In genomic region chr18:13568443-13569392, GRCh38 we compare ENCODE assay signal across 1 cellular context.
TF ChIP-seq lines count a peak whose summit lies in the region.

No MANE protein-coding gene starts in this region.

TF ChIP-seq in GM12878, 131 proteins besides CTCF, POLR2A, EP300 and RAD21 (continued from another document and continues in another):
- TF ChIP-seq, protein P1, sequence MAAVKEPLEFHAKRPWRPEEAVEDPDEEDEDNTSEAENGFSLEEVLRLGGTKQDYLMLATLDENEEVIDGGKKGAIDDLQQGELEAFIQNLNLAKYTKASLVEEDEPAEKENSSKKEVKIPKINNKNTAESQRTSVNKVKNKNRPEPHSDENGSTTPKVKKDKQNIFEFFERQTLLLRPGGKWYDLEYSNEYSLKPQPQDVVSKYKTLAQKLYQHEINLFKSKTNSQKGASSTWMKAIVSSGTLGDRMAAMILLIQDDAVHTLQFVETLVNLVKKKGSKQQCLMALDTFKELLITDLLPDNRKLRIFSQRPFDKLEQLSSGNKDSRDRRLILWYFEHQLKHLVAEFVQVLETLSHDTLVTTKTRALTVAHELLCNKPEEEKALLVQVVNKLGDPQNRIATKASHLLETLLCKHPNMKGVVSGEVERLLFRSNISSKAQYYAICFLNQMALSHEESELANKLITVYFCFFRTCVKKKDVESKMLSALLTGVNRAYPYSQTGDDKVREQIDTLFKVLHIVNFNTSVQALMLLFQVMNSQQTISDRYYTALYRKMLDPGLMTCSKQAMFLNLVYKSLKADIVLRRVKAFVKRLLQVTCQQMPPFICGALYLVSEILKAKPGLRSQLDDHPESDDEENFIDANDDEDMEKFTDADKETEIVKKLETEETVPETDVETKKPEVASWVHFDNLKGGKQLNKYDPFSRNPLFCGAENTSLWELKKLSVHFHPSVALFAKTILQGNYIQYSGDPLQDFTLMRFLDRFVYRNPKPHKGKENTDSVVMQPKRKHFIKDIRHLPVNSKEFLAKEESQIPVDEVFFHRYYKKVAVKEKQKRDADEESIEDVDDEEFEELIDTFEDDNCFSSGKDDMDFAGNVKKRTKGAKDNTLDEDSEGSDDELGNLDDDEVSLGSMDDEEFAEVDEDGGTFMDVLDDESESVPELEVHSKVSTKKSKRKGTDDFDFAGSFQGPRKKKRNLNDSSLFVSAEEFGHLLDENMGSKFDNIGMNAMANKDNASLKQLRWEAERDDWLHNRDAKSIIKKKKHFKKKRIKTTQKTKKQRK (IDR thresholded peaks at IDR 0.05; ENCODE audit: low read depth, low read length) = no peak
- TF ChIP-seq, protein P2, sequence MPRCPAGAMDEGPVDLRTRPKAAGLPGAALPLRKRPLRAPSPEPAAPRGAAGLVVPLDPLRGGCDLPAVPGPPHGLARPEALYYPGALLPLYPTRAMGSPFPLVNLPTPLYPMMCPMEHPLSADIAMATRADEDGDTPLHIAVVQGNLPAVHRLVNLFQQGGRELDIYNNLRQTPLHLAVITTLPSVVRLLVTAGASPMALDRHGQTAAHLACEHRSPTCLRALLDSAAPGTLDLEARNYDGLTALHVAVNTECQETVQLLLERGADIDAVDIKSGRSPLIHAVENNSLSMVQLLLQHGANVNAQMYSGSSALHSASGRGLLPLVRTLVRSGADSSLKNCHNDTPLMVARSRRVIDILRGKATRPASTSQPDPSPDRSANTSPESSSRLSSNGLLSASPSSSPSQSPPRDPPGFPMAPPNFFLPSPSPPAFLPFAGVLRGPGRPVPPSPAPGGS (IDR thresholded peaks at IDR 0.05; ENCODE audit: borderline replicate concordance, insufficient read depth, low read depth, low read length, poor library complexity, severe bottlenecking) = peak; percentile 95
- TF ChIP-seq SP1 (IDR thresholded peaks at IDR 0.05; ENCODE audit: low read depth, low read length) (no peak), MXI1 (IDR thresholded peaks at IDR 0.05; ENCODE audit: low read depth, low read length) (peak; percentile 36; the same call in 1 of the 2 replicates), IRF4 (IDR thresholded peaks at IDR 0.05; ENCODE audit: low read depth, low read length) (peak; percentile 51), SPI1 (IDR thresholded peaks at IDR 0.05; ENCODE audit: borderline replicate concordance, insufficient read depth, low read depth, low read length) (0 out of 2 replicates have a peak, but pooled peaks have one; percentile 33), DPF2 (IDR thresholded peaks at IDR 0.05) (peak; percentile 52), BCL11A (IDR thresholded peaks at IDR 0.05; ENCODE audit: low read depth, low read length) (peak; percentile 36; the same call in 1 of the 2 replicates), IKZF1 (conservative IDR thresholded peaks at IDR 0.05) (peak; percentile 87), MYB (IDR thresholded peaks at IDR 0.05; ENCODE audit: borderline replicate concordance, low read depth, low read length) (no peak), SIX5 (IDR thresholded peaks at IDR 0.05; ENCODE audit: low read depth, low read length, severe bottlenecking) (no peak), SUPT20H (IDR thresholded peaks at IDR 0.05; ENCODE audit: borderline replicate concordance, control insufficient read depth, low read depth, low read length) (no peak), PAX5 (IDR thresholded peaks at IDR 0.05; ENCODE audit: borderline replicate concordance, low read depth, low read length) (no peak; the same call in 1 of the 2 replicates), SREBF2 (IDR thresholded peaks at IDR 0.05; ENCODE audit: low read length) (no peak), HDAC2 (IDR thresholded peaks at IDR 0.05) (no peak), TAF1 (IDR thresholded peaks at IDR 0.05; ENCODE audit: borderline replicate concordance, low read depth, low read length) (0 out of 2 replicates have a peak, but pooled peaks have one; percentile 32), MAX (IDR thresholded peaks at IDR 0.05; ENCODE audit: low read depth, low read length) (peak; percentile 55; the same call in 1 of the 2 replicates), POU2F2 (IDR thresholded peaks at IDR 0.05; ENCODE audit: borderline replicate concordance, low read depth, low read length) (peak; percentile 74; the same call in 1 of the 3 replicates), MEF2B (IDR thresholded peaks at IDR 0.05; ENCODE audit: partially characterized antibody, poor library complexity, severe bottlenecking) (peak; percentile 95), SRF (IDR thresholded peaks at IDR 0.05; ENCODE audit: low read depth in 2 of 2, low read length in 2 of 2) (no peak), RFX5 (IDR thresholded peaks at IDR 0.05; ENCODE audit: low read depth, low read length) (no peak), ASH2L (IDR thresholded peaks at IDR 0.05; ENCODE audit: borderline replicate concordance, low read depth) (no peak), SREBF1 (IDR thresholded peaks at IDR 0.05; ENCODE audit: low read length) (no peak), BACH1 (IDR thresholded peaks at IDR 0.05; ENCODE audit: borderline replicate concordance) (no peak; the same call in 1 of the 2 replicates), SUZ12 (IDR thresholded peaks at IDR 0.05; ENCODE audit: unreplicated experiment) (no peak), CBX3 (IDR thresholded peaks at IDR 0.05; ENCODE audit: borderline replicate concordance, low read depth) (no peak), ESRRA (IDR thresholded peaks at IDR 0.05; ENCODE audit: low read length) (no peak), BRCA1 (IDR thresholded peaks at IDR 0.05; ENCODE audit: low read depth, low read length) (no peak), FOXK2 (IDR thresholded peaks at IDR 0.05) (no peak), CREB1 (IDR thresholded peaks at IDR 0.05; ENCODE audit: low read depth) (peak; percentile 91), IRF5 (IDR thresholded peaks at IDR 0.05; ENCODE audit: borderline replicate concordance) (no peak), GATAD2B (conservative IDR thresholded peaks at IDR 0.05; ENCODE audit: low read depth) (peak; percentile 70; the same call in 1 of the 2 replicates), TARDBP (IDR thresholded peaks at IDR 0.05; ENCODE audit: borderline replicate concordance) (no peak), ZNF384 (IDR thresholded peaks at IDR 0.05; ENCODE audit: borderline replicate concordance, low read depth, low read length) (peak; percentile 71), FOXM1 (IDR thresholded peaks at IDR 0.05; ENCODE audit: low read depth, low read length) (peak; percentile 78; the same call in 1 of the 2 replicates)
- TF ChIP-seq, protein P3, sequence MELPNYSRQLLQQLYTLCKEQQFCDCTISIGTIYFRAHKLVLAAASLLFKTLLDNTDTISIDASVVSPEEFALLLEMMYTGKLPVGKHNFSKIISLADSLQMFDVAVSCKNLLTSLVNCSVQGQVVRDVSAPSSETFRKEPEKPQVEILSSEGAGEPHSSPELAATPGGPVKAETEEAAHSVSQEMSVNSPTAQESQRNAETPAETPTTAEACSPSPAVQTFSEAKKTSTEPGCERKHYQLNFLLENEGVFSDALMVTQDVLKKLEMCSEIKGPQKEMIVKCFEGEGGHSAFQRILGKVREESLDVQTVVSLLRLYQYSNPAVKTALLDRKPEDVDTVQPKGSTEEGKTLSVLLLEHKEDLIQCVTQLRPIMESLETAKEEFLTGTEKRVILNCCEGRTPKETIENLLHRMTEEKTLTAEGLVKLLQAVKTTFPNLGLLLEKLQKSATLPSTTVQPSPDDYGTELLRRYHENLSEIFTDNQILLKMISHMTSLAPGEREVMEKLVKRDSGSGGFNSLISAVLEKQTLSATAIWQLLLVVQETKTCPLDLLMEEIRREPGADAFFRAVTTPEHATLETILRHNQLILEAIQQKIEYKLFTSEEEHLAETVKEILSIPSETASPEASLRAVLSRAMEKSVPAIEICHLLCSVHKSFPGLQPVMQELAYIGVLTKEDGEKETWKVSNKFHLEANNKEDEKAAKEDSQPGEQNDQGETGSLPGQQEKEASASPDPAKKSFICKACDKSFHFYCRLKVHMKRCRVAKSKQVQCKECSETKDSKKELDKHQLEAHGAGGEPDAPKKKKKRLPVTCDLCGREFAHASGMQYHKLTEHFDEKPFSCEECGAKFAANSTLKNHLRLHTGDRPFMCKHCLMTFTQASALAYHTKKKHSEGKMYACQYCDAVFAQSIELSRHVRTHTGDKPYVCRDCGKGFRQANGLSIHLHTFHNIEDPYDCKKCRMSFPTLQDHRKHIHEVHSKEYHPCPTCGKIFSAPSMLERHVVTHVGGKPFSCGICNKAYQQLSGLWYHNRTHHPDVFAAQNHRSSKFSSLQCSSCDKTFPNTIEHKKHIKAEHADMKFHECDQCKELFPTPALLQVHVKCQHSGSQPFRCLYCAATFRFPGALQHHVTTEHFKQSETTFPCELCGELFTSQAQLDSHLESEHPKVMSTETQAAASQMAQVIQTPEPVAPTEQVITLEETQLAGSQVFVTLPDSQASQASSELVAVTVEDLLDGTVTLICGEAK (IDR thresholded peaks at IDR 0.05; ENCODE audit: borderline replicate concordance) = no peak; the same call in 1 of the 2 replicates
- TF ChIP-seq, protein P4, sequence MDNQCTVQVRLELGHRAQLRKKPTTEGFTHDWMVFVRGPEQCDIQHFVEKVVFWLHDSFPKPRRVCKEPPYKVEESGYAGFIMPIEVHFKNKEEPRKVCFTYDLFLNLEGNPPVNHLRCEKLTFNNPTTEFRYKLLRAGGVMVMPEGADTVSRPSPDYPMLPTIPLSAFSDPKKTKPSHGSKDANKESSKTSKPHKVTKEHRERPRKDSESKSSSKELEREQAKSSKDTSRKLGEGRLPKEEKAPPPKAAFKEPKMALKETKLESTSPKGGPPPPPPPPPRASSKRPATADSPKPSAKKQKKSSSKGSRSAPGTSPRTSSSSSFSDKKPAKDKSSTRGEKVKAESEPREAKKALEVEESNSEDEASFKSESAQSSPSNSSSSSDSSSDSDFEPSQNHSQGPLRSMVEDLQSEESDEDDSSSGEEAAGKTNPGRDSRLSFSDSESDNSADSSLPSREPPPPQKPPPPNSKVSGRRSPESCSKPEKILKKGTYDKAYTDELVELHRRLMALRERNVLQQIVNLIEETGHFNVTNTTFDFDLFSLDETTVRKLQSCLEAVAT (IDR thresholded peaks at IDR 0.05) = no peak
- TF ChIP-seq, protein P5, sequence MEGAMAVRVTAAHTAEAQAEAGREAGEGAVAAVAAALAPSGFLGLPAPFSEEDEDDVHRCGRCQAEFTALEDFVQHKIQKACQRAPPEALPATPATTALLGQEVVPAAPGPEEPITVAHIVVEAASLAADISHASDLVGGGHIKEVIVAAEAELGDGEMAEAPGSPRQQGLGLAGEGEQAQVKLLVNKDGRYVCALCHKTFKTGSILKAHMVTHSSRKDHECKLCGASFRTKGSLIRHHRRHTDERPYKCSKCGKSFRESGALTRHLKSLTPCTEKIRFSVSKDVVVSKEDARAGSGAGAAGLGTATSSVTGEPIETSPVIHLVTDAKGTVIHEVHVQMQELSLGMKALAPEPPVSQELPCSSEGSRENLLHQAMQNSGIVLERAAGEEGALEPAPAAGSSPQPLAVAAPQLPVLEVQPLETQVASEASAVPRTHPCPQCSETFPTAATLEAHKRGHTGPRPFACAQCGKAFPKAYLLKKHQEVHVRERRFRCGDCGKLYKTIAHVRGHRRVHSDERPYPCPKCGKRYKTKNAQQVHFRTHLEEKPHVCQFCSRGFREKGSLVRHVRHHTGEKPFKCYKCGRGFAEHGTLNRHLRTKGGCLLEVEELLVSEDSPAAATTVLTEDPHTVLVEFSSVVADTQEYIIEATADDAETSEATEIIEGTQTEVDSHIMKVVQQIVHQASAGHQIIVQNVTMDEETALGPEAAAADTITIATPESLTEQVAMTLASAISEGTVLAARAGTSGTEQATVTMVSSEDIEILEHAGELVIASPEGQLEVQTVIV (IDR thresholded peaks at IDR 0.05; ENCODE audit: borderline replicate concordance, partially characterized antibody) = no peak
- TF ChIP-seq, protein P6, sequence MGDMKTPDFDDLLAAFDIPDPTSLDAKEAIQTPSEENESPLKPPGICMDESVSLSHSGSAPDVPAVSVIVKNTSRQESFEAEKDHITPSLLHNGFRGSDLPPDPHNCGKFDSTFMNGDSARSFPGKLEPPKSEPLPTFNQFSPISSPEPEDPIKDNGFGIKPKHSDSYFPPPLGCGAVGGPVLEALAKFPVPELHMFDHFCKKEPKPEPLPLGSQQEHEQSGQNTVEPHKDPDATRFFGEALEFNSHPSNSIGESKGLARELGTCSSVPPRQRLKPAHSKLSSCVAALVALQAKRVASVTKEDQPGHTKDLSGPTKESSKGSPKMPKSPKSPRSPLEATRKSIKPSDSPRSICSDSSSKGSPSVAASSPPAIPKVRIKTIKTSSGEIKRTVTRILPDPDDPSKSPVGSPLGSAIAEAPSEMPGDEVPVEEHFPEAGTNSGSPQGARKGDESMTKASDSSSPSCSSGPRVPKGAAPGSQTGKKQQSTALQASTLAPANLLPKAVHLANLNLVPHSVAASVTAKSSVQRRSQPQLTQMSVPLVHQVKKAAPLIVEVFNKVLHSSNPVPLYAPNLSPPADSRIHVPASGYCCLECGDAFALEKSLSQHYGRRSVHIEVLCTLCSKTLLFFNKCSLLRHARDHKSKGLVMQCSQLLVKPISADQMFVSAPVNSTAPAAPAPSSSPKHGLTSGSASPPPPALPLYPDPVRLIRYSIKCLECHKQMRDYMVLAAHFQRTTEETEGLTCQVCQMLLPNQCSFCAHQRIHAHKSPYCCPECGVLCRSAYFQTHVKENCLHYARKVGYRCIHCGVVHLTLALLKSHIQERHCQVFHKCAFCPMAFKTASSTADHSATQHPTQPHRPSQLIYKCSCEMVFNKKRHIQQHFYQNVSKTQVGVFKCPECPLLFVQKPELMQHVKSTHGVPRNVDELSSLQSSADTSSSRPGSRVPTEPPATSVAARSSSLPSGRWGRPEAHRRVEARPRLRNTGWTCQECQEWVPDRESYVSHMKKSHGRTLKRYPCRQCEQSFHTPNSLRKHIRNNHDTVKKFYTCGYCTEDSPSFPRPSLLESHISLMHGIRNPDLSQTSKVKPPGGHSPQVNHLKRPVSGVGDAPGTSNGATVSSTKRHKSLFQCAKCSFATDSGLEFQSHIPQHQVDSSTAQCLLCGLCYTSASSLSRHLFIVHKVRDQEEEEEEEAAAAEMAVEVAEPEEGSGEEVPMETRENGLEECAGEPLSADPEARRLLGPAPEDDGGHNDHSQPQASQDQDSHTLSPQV (IDR thresholded peaks at IDR 0.05) = peak; percentile 68; the same call in 1 of the 2 replicates
- TF ChIP-seq, protein P7, sequence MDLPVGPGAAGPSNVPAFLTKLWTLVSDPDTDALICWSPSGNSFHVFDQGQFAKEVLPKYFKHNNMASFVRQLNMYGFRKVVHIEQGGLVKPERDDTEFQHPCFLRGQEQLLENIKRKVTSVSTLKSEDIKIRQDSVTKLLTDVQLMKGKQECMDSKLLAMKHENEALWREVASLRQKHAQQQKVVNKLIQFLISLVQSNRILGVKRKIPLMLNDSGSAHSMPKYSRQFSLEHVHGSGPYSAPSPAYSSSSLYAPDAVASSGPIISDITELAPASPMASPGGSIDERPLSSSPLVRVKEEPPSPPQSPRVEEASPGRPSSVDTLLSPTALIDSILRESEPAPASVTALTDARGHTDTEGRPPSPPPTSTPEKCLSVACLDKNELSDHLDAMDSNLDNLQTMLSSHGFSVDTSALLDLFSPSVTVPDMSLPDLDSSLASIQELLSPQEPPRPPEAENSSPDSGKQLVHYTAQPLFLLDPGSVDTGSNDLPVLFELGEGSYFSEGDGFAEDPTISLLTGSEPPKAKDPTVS (IDR thresholded peaks at IDR 0.05; ENCODE audit: low read depth, low read length) = no peak
